ENCODE assay signal across 8 cellular contexts in the genomic region with DNA sequence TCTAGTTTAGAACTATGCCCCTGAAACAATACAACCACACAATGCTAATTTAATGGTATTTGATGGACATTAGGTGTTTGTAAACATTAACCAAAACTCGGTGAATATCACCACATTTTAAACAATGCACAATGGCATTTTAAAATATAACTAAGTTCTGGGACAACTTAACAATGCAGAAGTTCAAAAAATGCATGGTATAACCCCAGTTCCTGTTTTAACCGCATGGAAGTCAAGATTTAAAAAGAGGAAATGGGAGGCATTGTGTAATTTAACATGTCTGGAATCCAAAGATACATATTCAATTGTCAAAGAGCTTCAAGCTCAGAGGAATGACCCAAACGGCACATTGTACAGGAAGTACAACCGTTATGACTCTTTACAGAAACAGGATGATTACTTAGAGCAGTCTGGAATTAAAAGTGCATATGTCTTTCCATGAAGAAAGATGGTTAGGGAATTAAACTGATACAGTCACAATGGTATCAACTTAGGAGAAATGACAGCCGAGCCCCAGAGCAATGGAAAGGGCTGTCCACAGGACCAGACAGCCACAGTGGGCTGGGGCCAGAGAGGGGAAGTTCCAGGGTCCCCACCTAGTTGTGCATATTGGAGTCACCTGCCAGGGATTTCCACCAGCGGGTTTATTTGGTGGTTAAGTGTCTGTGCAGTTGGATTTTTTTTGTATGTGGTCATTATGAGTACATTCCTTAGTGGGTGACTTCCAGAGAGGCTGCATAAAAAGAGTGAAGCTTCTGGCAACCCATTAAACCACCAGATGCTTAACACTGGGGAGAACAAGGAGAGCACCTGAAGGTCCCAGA. TPM values are rescaled to one million over a fixed set of nuclear protein-coding genes. Genes with fewer than 3 reads are reported as not detected.
DNase-seq lines count a peak whose midpoint lies in the region; ATAC-seq and TF ChIP-seq lines count a peak whose summit lies in the region.

No MANE protein-coding gene starts in this region.

- POLR2A ChIA-PET in BJ (lab: Charles Lee) = interaction anchor here (0.6 kb wide), 1 partner anchor 46 kb away, joined by 8 read pairs; no protein-coding TSS in a partner anchor

- CTCF ChIA-PET in BJ (lab: Yijun Ruan, JAX) = interaction anchor here (0.7 to 1.9 kb wide), 5 partner anchors 12 to 262 kb away, joined by 3 to 15 read pairs (median 4); no protein-coding TSS in a partner anchor

- peaks cover 27% of the 10 kb centered on the region for H3K4me1 Mint-ChIP-seq in activated naive CD8-positive, alpha-beta T cell treated with anti-CD3 and anti-CD28 coated beads, Interleukin-2, amount 50 U/mL, for 24 hours

- no peak overlapping the region for H3K4me3 Mint-ChIP-seq in activated naive CD8-positive, alpha-beta T cell treated with anti-CD3 and anti-CD28 coated beads, Interleukin-2, amount 50 U/mL, for 24 hours

- DNase-seq in BJ (ENCODE audit: low read depth) = peak; percentile 52
- peak; percentile 74 for DNase-seq in LHCN-M2 (ENCODE audit: low read depth)
- DNase-seq in activated naive CD8-positive, alpha-beta T cell treated with anti-CD3 and anti-CD28 coated beads, Interleukin-2, amount 50 U/mL, for 24 hours = no peak
- no peak for DNase-seq in lower lobe of right lung
- no peak for DNase-seq in NCI-H128 (lab: John Stamatoyannopoulos, UW; ENCODE audit: unreplicated experiment)

- H3K4me3 ChIP-seq in BJ (ENCODE audit: low read depth, low read length) (no peak overlapping the region), lower lobe of right lung (no peak overlapping the region)

- TF ChIP-seq POLR2A in GM18505 (IDR thresholded peaks at IDR 0.05; ENCODE audit: borderline replicate concordance, extremely low read depth, insufficient read depth, insufficient read length) = no peak

- no peak for TF ChIP-seq CTCF in BJ (IDR thresholded peaks at IDR 0.05; ENCODE audit: insufficient read depth, low read depth, low read length)
- no peak for TF ChIP-seq CTCF in lower lobe of right lung (IDR thresholded peaks at IDR 0.05)

- H3K27me3 ChIP-seq in BJ (ENCODE audit: control insufficient read depth, insufficient read depth, low read length) (peaks cover 1% of the 10 kb centered on the region; the same call in 1 of the 2 replicates), lower lobe of right lung (ENCODE audit: low read depth) (no peaks in the 10 kb centered on the region)

- H3K27ac ChIP-seq in lower lobe of right lung = peak overlapping the region; percentile 74

- H3K9me3 Mint-ChIP-seq in activated naive CD8-positive, alpha-beta T cell treated with anti-CD3 and anti-CD28 coated beads, Interleukin-2, amount 50 U/mL, for 24 hours = no peaks in the 10 kb centered on the region

- H3K36me3 ChIP-seq in BJ (ENCODE audit: control insufficient read depth, insufficient read depth, low read length) = no peaks in the 10 kb centered on the region
- no peaks in the 10 kb centered on the region for H3K36me3 ChIP-seq in lower lobe of right lung

- H3K4me1 ChIP-seq in lower lobe of right lung = peaks cover 61% of the 10 kb centered on the region

- peak; percentile 68 for ATAC-seq in activated naive CD8-positive, alpha-beta T cell treated with anti-CD3 and anti-CD28 coated beads, Interleukin-2, amount 50 U/mL, for 24 hours
- peak; percentile 43 to 55 for ATAC-seq in lower lobe of right lung
- no peak for ATAC-seq in GM18505 (IDR thresholded peaks at IDR 0.05; ENCODE audit: unreplicated experiment)
- ATAC-seq in HG03457 (IDR thresholded peaks at IDR 0.05; ENCODE audit: unreplicated experiment) = no peak
- no peak for ATAC-seq in GM18502 (IDR thresholded peaks at IDR 0.05; ENCODE audit: poor library complexity, unreplicated experiment)

- peak overlapping the region; percentile 12 for H3K27ac Mint-ChIP-seq in activated naive CD8-positive, alpha-beta T cell treated with anti-CD3 and anti-CD28 coated beads, Interleukin-2, amount 50 U/mL, for 24 hours

- H3K27me3 Mint-ChIP-seq in activated naive CD8-positive, alpha-beta T cell treated with anti-CD3 and anti-CD28 coated beads, Interleukin-2, amount 50 U/mL, for 24 hours = no peaks in the 10 kb centered on the region

- H3K9me3 ChIP-seq in lower lobe of right lung = no peaks in the 10 kb centered on the region

- peaks cover 1% of the 10 kb centered on the region for H3K36me3 Mint-ChIP-seq in activated naive CD8-positive, alpha-beta T cell treated with anti-CD3 and anti-CD28 coated beads, Interleukin-2, amount 50 U/mL, for 24 hours (ENCODE audit: low read depth)

- intact Hi-C loops in lower lobe of right lung (cut with DNase I) = no loop called here

RNA-seq across cellular contexts. Expression of gene PTTG1IP, which starts 7.5 kb away (rescaled TPM):
- polyA plus RNA-seq in BJ (2011; rRNA removed) = 234 and 249 TPM in 2 replicates
- 74.2 and 109 TPM in 2 replicates for polyA minus RNA-seq in BJ (2011; rRNA and poly(A)+ RNA removed)
- total RNA-seq in LHCN-M2 (2014; rRNA removed) (496 and 531 TPM in 2 replicates), lower lobe of right lung (209 TPM)
- polyA plus RNA-seq in LHCN-M2 (2012) = 689 TPM

RNA-seq across cellular contexts. Expression of gene ITGB2, which starts 39.7 kb away (rescaled TPM):
- polyA plus RNA-seq in BJ (2011; rRNA removed) = not detected in 2 replicates
- polyA minus RNA-seq in BJ (2011; rRNA and poly(A)+ RNA removed) = not detected in 2 replicates
- total RNA-seq in LHCN-M2 (2014; rRNA removed) = 3.7 and 3.8 TPM in 2 replicates
- 25.3 TPM for polyA plus RNA-seq in LHCN-M2 (2012)
- 468 TPM for total RNA-seq in lower lobe of right lung

RNA-seq across cellular contexts. Expression of gene SLX9, which starts 58.9 kb away (rescaled TPM):
- 12.1 and 12.4 TPM in 2 replicates for polyA plus RNA-seq in BJ (2011; rRNA removed)
- polyA minus RNA-seq in BJ (2011; rRNA and poly(A)+ RNA removed) = 3.0 and 5.5 TPM in 2 replicates
- total RNA-seq in LHCN-M2 (2014; rRNA removed) = 21.2 and 24.9 TPM in 2 replicates
- 57.1 TPM for polyA plus RNA-seq in LHCN-M2 (2012)
- total RNA-seq in lower lobe of right lung = 15.7 TPM

Comparison
In these comparisons a context has a peak if more than half of its experiments do, and no peak if none do; other contexts are left out.
1. DNase-seq: peak in BJ (single experiment) and LHCN-M2 (single experiment); none in activated naive CD8-positive, alpha-beta T cell treated with anti-CD3 and anti-CD28 coated beads, Interleukin-2, amount 50 U/mL, for 24 hours (single experiment), lower lobe of right lung (single experiment) and NCI-H128 (single experiment).
2. ATAC-seq: peak in activated naive CD8-positive, alpha-beta T cell treated with anti-CD3 and anti-CD28 coated beads, Interleukin-2, amount 50 U/mL, for 24 hours (single experiment) and lower lobe of right lung (2 of 2); none in GM18505 (single experiment), HG03457 (single experiment) and GM18502 (single experiment).
3. RNA of gene ITGB2, which starts 39.7 kb away (total RNA-seq): 468 TPM in lower lobe of right lung (single experiment); 3.7 to 3.8 TPM in LHCN-M2; every median in the first group is over 10 times any median in the second.